In the genomic region with DNA sequence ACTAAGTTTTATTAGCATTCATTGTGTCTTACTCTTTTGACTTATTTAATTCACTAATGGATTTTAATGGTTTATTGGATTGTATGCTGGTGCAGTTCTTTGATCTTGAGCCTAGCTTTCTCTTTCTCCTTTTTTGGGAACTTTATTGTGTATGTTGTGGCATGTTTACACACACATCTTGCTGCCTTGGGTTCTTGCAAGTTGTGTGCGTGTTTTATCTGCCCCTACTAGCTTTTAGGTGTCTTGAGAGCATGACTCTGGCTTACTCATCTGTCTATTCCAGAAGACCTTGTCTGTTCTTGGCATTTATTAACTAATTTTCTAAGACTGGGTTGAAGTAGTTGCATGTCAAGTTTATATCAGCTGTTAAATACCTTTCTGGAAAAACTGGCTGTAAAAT, we compare ENCODE assay signal across 8 cellular contexts. TPM values are rescaled to one million over a fixed set of nuclear protein-coding genes. Genes with fewer than 3 reads are reported as not detected.
A peak's percentile ranks its signal among the peaks of the same experiment; 100 is the strongest.
DNase-seq lines count a peak whose midpoint lies in the region; ATAC-seq, FAIRE-seq and TF ChIP-seq lines count a peak whose summit lies in the region.

No MANE protein-coding gene starts in this region.

- POLR2A ChIA-PET in T-cell (lab: Charles Lee): interaction anchor here (0.5 to 0.7 kb wide), 10 partner anchors 10 to 1342 kb away, joined by 3 to 22 read pairs (median 8); no protein-coding TSS in a partner anchor

- no peak overlapping the region for H3K27ac Mint-ChIP-seq in GM23338
- H3K27ac Mint-ChIP-seq in T-cell: peak overlapping the region in 1 of 2 donors; percentile 74

- CTCF ChIA-PET in T-cell (lab: Charles Lee): interaction anchor here (0.6 to 0.7 kb wide), 2 partner anchors 34 to 473 kb away, joined by 3 to 4 read pairs; no protein-coding TSS in a partner anchor

- no peak for FAIRE-seq in GM12892 (lab: Jason Lieb, UNC)

- no peak for DNase-seq in GM23338 (ENCODE audit: low spot score)
- no peak for DNase-seq in T-cell
- peak; percentile 59 for DNase-seq in fibroblast of villous mesenchyme (ENCODE audit: low read depth)
- no peak for DNase-seq in GM12892 (ENCODE audit: insufficient read length)
- DNase-seq in activated CD4-positive, CD25-positive, alpha-beta regulatory T cell treated with anti-CD3 and anti-CD28 coated beads, Interleukin-2, amount 50 U/mL, for 72 hours: no peak

- H3F3A ChIP-seq in GM23338 (replicated peaks; ENCODE audit: low read depth): no peaks in the 10 kb centered on the region

- H3K9ac ChIP-seq in skeletal muscle satellite cell (ENCODE audit: low read depth, low read length): peak overlapping the region; percentile 100

- H3K4me2 ChIP-seq in GM23338: peak overlapping the region; percentile 87
- peak overlapping the region; percentile 99 for H3K4me2 ChIP-seq in skeletal muscle satellite cell (ENCODE audit: low read length)

- no peaks in the 10 kb centered on the region for H3K9me3 ChIP-seq in skeletal muscle satellite cell (replicated peaks; ENCODE audit: low read length)

- H3K36me3 Mint-ChIP-seq in GM23338 (ENCODE audit: low read depth) (peaks cover 45% of the 10 kb centered on the region), T-cell (peaks cover 22% of the 10 kb centered on the region)

- peaks cover 71% of the 10 kb centered on the region for H3K79me2 ChIP-seq in GM23338 (replicated peaks; ENCODE audit: insufficient read depth)

- H3K9me3 Mint-ChIP-seq in GM23338 (no peaks in the 10 kb centered on the region; the same call in 1 of the 3 replicates), T-cell (no peaks in the 10 kb centered on the region)

- TF ChIP-seq POLR2A in GM12892 (IDR thresholded peaks at IDR 0.05; ENCODE audit: low read depth, low read length): no peak

- no peaks in the 10 kb centered on the region for H3K9me2 ChIP-seq in GM23338 (ENCODE audit: insufficient read depth)

- H3K27ac ChIP-seq in GM23338 (ENCODE audit: low read depth): peak overlapping the region; percentile 81; the same call in 1 of the 2 replicates

- H3K36me3 ChIP-seq in GM23338 (ENCODE audit: insufficient read depth): peaks cover 11% of the 10 kb centered on the region; the same call in 1 of the 2 replicates
- H3K36me3 ChIP-seq in skeletal muscle satellite cell (ENCODE audit: insufficient read depth, low read length): peaks cover 35% of the 10 kb centered on the region

- H3K4me3 Mint-ChIP-seq in GM23338: peak overlapping the region; percentile 94
- H3K4me3 Mint-ChIP-seq in T-cell: peak overlapping the region; percentile 84 to 96 (median 85)

- H3K27me3 ChIP-seq in GM23338 (ENCODE audit: insufficient read depth) (no peaks in the 10 kb centered on the region), skeletal muscle satellite cell (ENCODE audit: control insufficient read depth, insufficient read depth, low read length) (no peaks in the 10 kb centered on the region)

- H3K4me1 ChIP-seq in GM23338 (ENCODE audit: insufficient read depth) (peaks cover 22% of the 10 kb centered on the region), skeletal muscle satellite cell (ENCODE audit: control insufficient read depth, insufficient read depth, low read length) (peaks cover 22% of the 10 kb centered on the region)

- ATAC-seq in GM23338: no peak
- ATAC-seq in T-cell (replicated peaks in 1 of 4): no peak
- ATAC-seq in HG03159 (IDR thresholded peaks at IDR 0.05; ENCODE audit: unreplicated experiment): no peak
- no peak for ATAC-seq in GM18502 (IDR thresholded peaks at IDR 0.05; ENCODE audit: poor library complexity, unreplicated experiment)

- H4K20me1 ChIP-seq in GM23338 (replicated peaks; ENCODE audit: insufficient read depth): peaks cover 46% of the 10 kb centered on the region

- H3K4me3 ChIP-seq in GM23338 (peak overlapping the region; percentile 92), fibroblast of villous mesenchyme (ENCODE audit: low read depth, low read length) (peak overlapping the region; percentile 92), skeletal muscle satellite cell (ENCODE audit: low read length) (peak overlapping the region; percentile 88)

- TF ChIP-seq CTCF in GM23338 (conservative IDR thresholded peaks at IDR 0.05; ENCODE audit: low read depth in 2 of 2): no peak
- no peak for TF ChIP-seq CTCF in fibroblast of villous mesenchyme (IDR thresholded peaks at IDR 0.05; ENCODE audit: insufficient read depth, low read depth, low read length)

- H3K4me1 Mint-ChIP-seq in GM23338 (peaks cover 24% of the 10 kb centered on the region), T-cell (peaks cover 50 to 54% (median 51%) of the 10 kb centered on the region in 3 donors)

- H3K27me3 Mint-ChIP-seq in GM23338 (ENCODE audit: insufficient read depth, low read depth, poor library complexity) (peaks cover 4% of the 10 kb centered on the region), T-cell (no peaks in the 10 kb centered on the region)

- H2AFZ ChIP-seq in GM23338: no peak overlapping the region

TF ChIP-seq in GM23338, 12 proteins besides CTCF, POLR2A, EP300 and RAD21 (continues in another document):
- TF ChIP-seq ZNF331 (CRISPR knock-in tag; IDR thresholded peaks at IDR 0.05; ENCODE audit: low read depth): no peak
- TF ChIP-seq, protein P1, sequence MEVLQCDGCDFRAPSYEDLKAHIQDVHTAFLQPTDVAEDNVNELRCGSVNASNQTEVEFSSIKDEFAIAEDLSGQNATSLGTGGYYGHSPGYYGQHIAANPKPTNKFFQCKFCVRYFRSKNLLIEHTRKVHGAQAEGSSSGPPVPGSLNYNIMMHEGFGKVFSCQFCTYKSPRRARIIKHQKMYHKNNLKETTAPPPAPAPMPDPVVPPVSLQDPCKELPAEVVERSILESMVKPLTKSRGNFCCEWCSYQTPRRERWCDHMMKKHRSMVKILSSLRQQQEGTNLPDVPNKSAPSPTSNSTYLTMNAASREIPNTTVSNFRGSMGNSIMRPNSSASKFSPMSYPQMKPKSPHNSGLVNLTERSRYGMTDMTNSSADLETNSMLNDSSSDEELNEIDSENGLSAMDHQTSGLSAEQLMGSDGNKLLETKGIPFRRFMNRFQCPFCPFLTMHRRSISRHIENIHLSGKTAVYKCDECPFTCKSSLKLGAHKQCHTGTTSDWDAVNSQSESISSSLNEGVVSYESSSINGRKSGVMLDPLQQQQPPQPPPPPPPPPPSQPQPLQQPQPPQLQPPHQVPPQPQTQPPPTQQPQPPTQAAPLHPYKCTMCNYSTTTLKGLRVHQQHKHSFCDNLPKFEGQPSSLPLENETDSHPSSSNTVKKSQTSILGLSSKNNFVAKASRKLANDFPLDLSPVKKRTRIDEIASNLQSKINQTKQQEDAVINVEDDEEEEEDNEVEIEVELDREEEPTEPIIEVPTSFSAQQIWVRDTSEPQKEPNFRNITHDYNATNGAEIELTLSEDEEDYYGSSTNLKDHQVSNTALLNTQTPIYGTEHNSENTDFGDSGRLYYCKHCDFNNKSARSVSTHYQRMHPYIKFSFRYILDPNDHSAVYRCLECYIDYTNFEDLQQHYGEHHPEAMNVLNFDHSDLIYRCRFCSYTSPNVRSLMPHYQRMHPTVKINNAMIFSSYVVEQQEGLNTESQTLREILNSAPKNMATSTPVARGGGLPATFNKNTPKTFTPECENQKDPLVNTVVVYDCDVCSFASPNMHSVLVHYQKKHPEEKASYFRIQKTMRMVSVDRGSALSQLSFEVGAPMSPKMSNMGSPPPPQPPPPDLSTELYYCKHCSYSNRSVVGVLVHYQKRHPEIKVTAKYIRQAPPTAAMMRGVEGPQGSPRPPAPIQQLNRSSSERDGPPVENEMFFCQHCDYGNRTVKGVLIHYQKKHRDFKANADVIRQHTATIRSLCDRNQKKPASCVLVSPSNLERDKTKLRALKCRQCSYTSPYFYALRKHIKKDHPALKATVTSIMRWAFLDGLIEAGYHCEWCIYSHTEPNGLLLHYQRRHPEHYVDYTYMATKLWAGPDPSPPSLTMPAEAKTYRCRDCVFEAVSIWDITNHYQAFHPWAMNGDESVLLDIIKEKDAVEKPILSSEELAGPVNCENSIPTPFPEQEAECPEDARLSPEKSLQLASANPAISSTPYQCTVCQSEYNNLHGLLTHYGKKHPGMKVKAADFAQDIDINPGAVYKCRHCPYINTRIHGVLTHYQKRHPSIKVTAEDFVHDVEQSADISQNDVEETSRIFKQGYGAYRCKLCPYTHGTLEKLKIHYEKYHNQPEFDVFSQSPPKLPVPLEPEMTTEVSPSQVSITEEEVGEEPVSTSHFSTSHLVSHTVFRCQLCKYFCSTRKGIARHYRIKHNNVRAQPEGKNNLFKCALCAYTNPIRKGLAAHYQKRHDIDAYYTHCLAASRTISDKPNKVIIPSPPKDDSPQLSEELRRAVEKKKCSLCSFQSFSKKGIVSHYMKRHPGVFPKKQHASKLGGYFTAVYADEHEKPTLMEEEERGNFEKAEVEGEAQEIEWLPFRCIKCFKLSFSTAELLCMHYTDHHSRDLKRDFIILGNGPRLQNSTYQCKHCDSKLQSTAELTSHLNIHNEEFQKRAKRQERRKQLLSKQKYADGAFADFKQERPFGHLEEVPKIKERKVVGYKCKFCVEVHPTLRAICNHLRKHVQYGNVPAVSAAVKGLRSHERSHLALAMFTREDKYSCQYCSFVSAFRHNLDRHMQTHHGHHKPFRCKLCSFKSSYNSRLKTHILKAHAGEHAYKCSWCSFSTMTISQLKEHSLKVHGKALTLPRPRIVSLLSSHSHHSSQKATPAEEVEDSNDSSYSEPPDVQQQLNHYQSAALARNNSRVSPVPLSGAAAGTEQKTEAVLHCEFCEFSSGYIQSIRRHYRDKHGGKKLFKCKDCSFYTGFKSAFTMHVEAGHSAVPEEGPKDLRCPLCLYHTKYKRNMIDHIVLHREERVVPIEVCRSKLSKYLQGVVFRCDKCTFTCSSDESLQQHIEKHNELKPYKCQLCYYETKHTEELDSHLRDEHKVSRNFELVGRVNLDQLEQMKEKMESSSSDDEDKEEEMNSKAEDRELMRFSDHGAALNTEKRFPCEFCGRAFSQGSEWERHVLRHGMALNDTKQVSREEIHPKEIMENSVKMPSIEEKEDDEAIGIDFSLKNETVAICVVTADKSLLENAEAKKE (CRISPR knock-in tag; IDR thresholded peaks at IDR 0.05): no peak
- TF ChIP-seq STAT1 (IDR thresholded peaks at IDR 0.05; ENCODE audit: unreplicated experiment): no peak
- TF ChIP-seq JUNB (IDR thresholded peaks at IDR 0.05; ENCODE audit: unreplicated experiment): no peak

RNA-seq across cellular contexts. Expression of a gene that starts 2.7 kb away (rescaled TPM):
- total RNA-seq in GM23338 (2014; rRNA removed; shearing (Covaris generic)): 170 and 171 TPM in 2 replicates
- 120 and 125 TPM in 2 replicates for polyA plus RNA-seq in GM23338 (2016; fragmentation: Nextera tagmentation; extraction: Ambion mirVana)
- total RNA-seq in T-cell (10 to 100 TPM; 48.5 to 65.0 (median 56.8) TPM), fibroblast of villous mesenchyme (123 and 186 TPM in 2 replicates)
- 106 and 140 TPM in 2 replicates for total RNA-seq in skeletal muscle satellite cell (2012; rRNA removed)
- 57.9 TPM for polyA plus RNA-seq in GM12892 (2012; ENCODE audit: missing spikeins)

RNA-seq across cellular contexts. Expression of a gene that starts 52.4 kb away (rescaled TPM):
- 23.0 and 34.4 TPM in 2 replicates for total RNA-seq in GM23338 (2014; rRNA removed; shearing (Covaris generic))
- polyA plus RNA-seq in GM23338 (2016; fragmentation: Nextera tagmentation; extraction: Ambion mirVana): 48.7 and 49.9 TPM in 2 replicates
- total RNA-seq in T-cell: 1 to 10 TPM; 3.6 to 6.8 (median 4.1) TPM
- total RNA-seq in fibroblast of villous mesenchyme: 6.8 and 8.6 TPM in 2 replicates
- 18.0 and 37.8 TPM in 2 replicates for total RNA-seq in skeletal muscle satellite cell (2012; rRNA removed)
- polyA plus RNA-seq in GM12892 (2012; ENCODE audit: missing spikeins): 4.5 TPM
